ENCODE assay signal across 19 cellular contexts in the genomic region with DNA sequence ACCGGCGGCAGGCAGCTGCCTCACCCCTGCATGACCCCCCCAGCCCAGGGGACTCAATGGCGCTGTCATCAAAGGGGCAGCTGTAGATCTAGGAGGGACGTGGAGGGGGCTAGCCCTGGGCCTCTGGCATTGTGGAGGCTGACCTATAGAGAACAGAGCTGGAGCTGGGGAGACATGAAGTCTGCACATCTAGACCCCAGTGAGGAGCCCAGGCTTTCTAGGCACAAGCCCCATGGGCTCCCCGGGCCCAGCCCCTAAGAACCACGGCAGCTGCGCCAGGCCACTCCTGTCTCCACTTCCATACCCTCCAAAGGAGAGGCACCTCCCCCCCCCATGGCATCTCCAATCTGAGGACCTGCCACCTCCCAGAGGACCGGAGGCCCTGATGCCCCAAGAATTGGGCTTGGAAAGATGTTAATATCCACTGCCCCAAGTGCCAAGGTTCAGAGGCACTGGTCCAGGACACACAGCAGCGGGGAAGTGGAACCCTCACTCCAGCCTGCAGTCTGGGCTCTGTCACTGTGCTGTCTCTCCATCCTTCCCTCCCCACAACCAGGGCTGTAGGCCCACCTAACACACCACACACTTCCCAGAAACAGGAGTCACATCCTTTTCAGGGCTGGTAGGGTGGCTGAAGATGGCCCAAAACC. TPM values are rescaled to one million over a fixed set of nuclear protein-coding genes. Genes with fewer than 3 reads are reported as not detected.
DNase-seq lines count a peak whose midpoint lies in the region; ATAC-seq and TF ChIP-seq lines count a peak whose summit lies in the region.
"Had no signal": no experiment of that assay in that cellular context is flagged by ENCODE, and none has a peak within 500 bp of the region (broad histone marks: within the 10 kb centered on the region; RNA-seq: fewer than 3 reads in every experiment).

No MANE protein-coding gene starts in this region.

- peak overlapping the region; percentile 37 for H3K9ac ChIP-seq in iPS-15b (ENCODE audit: low read depth, low read length)

- DNase-seq in RWPE1 (ENCODE audit: low spot score) (no peak), COR-L47 (lab: John Stamatoyannopoulos, UW) (no peak)
- no peak for DNase-seq in stimulated activated naive B cell treated with anti-CD40 and anti-IgM and Interleukin-4, amounts not matched to agents 10 μg/mL and 1 μg/mL and 100 μg/mL, for 72 hours
- no peak for DNase-seq in activated CD4-positive, alpha-beta T cell treated with anti-CD3 and anti-CD28 coated beads for 48 hours
- DNase-seq: BE2C; CD8-positive, alpha-beta memory T cell; GF-D8; GOT3; HFFc6; KBM-7; NCI-H1436 treated with DMSO at 0.1 percent for 48 hours; NCI-H345; NCI-H69; PC-3; SHP77 had no signal

- no peaks in the 10 kb centered on the region for H3K27me3 ChIP-seq in iPS-15b (ENCODE audit: control insufficient read depth, insufficient read depth, low read length)
- H3K27me3 ChIP-seq: BE2C had no signal

- H3K4me3 ChIP-seq in iPS-15b (ENCODE audit: low read depth, low read length), result no peak overlapping the region

- H3K27me3 Mint-ChIP-seq in brain, result no peaks in the 10 kb centered on the region
- H3K27me3 Mint-ChIP-seq in stimulated activated naive B cell treated with anti-CD40 and anti-IgM and Interleukin-4, amounts not matched to agents 10 μg/mL and 1 μg/mL and 100 μg/mL, for 72 hours, result no peaks in the 10 kb centered on the region
- H3K27me3 Mint-ChIP-seq: CD8-positive, alpha-beta memory T cell had no signal

- no peak overlapping the region for H3K4me3 Mint-ChIP-seq in brain
- H3K4me3 Mint-ChIP-seq in stimulated activated naive B cell treated with anti-CD40 and anti-IgM and Interleukin-4, amounts not matched to agents 10 μg/mL and 1 μg/mL and 100 μg/mL, for 72 hours, result no peak overlapping the region
- H3K4me3 Mint-ChIP-seq: CD8-positive, alpha-beta memory T cell; HFFc6 had no signal

- POLR2A ChIA-PET in RWPE1 (lab: Yijun Ruan, JAX; ENCODE audit: low non-redundant PET), result no interaction called here

- peaks cover 10% of the 10 kb centered on the region for H3K36me3 ChIP-seq in iPS-15b (ENCODE audit: control insufficient read depth, insufficient read depth, low read length)
- H3K36me3 ChIP-seq: BE2C had no signal

- no peaks in the 10 kb centered on the region for H3K36me3 Mint-ChIP-seq in brain
- peaks cover 5 to 8% of the 10 kb centered on the region in 2 donors for H3K36me3 Mint-ChIP-seq in stimulated activated naive B cell treated with anti-CD40 and anti-IgM and Interleukin-4, amounts not matched to agents 10 μg/mL and 1 μg/mL and 100 μg/mL, for 72 hours
- H3K36me3 Mint-ChIP-seq: CD8-positive, alpha-beta memory T cell had no signal

- H3K27ac ChIP-seq in RWPE1, result peak overlapping the region; percentile 100
- H3K27ac ChIP-seq: HL-60 had no signal

- H3K4me1 ChIP-seq in iPS-15b (ENCODE audit: control insufficient read depth, insufficient read depth, low read length), result peaks cover 3% of the 10 kb centered on the region

- no peaks in the 10 kb centered on the region for H3K9me3 Mint-ChIP-seq in brain
- no peaks in the 10 kb centered on the region for H3K9me3 Mint-ChIP-seq in stimulated activated naive B cell treated with anti-CD40 and anti-IgM and Interleukin-4, amounts not matched to agents 10 μg/mL and 1 μg/mL and 100 μg/mL, for 72 hours
- H3K9me3 Mint-ChIP-seq: CD8-positive, alpha-beta memory T cell; HFFc6 had no signal

- peak overlapping the region in 3 of 5 experiments; percentile 33 to 70 (median 68) for H3K27ac Mint-ChIP-seq in brain
- H3K27ac Mint-ChIP-seq in stimulated activated naive B cell treated with anti-CD40 and anti-IgM and Interleukin-4, amounts not matched to agents 10 μg/mL and 1 μg/mL and 100 μg/mL, for 72 hours, result peak overlapping the region; percentile 26
- H3K27ac Mint-ChIP-seq: HFFc6 had no signal

- CTCF ChIA-PET in RWPE1 (lab: Yijun Ruan, JAX), result no interaction called here

- no peak for ATAC-seq in stimulated activated naive B cell treated with anti-CD40 and anti-IgM and Interleukin-4, amounts not matched to agents 10 μg/mL and 1 μg/mL and 100 μg/mL, for 72 hours (replicated peaks)
- ATAC-seq in GM19324 (IDR thresholded peaks at IDR 0.05; ENCODE audit: low FRiP score, unreplicated experiment), result no peak
- ATAC-seq: PC-3 had no signal

- TF ChIP-seq CTCF in RWPE1 (conservative IDR thresholded peaks at IDR 0.05; ENCODE audit: low read depth) (no peak), brain (conservative IDR thresholded peaks at IDR 0.05) (no peak)

- no peaks in the 10 kb centered on the region for H3K9me3 ChIP-seq in iPS-15b (ENCODE audit: control insufficient read depth, insufficient read depth, low read length)
- H3K9me3 ChIP-seq: BE2C had no signal

- H3K4me1 Mint-ChIP-seq in brain, result peaks cover 9% of the 10 kb centered on the region
- peaks cover 4 to 7% of the 10 kb centered on the region in 2 donors for H3K4me1 Mint-ChIP-seq in stimulated activated naive B cell treated with anti-CD40 and anti-IgM and Interleukin-4, amounts not matched to agents 10 μg/mL and 1 μg/mL and 100 μg/mL, for 72 hours

RNA-seq across cellular contexts. Expression of a gene that starts 4.5 kb away (rescaled TPM):
- polyA plus RNA-seq in brain (ENCODE audit: insufficient read depth, low read depth, low replicate concordance), result 9.0 TPM
